Comparison of ENCODE assay signal across 13 cellular contexts in genomic region chr14:31294736-31295398, GRCh38.
"Had no signal": no experiment of that assay in that cellular context is flagged by ENCODE, and none has a peak within 500 bp of the region (broad histone marks: within the 10 kb centered on the region; RNA-seq: fewer than 3 reads in every experiment).

No MANE protein-coding gene starts in this region.

- H3K9me3 ChIP-seq: gastrocnemius medialis, heart right ventricle, lower lobe of right lung, psoas muscle, suprapubic skin had no signal

- ATAC-seq: gastrocnemius medialis, heart right ventricle, left colon, lower lobe of right lung, psoas muscle, sciatic nerve had no signal

- H3K27ac ChIP-seq: gastrocnemius medialis, heart right ventricle, lower lobe of right lung, psoas muscle, suprapubic skin had no signal

- DNase-seq: activated CD4-positive, alpha-beta memory T cell treated with anti-CD3 and anti-CD28 coated beads, Interleukin-2, amount 10 ng/mL, durations not matched to agents 7 days and 5 days; activated CD4-positive, alpha-beta T cell treated with anti-CD3 and anti-CD28 coated beads for 4 hours; activated effector memory CD4-positive, alpha-beta T cell treated with Interleukin-2 at 50 U/mL for 16 hours; activated T-cell treated with anti-CD3 and anti-CD28 coated beads, Interleukin-2, amount 50 U/mL, for 24 hours; cortex of kidney; effector memory CD4-positive, alpha-beta T cell; gastrocnemius medialis; heart right ventricle; left colon; lower lobe of right lung; psoas muscle had no signal

- H3K4me1 ChIP-seq: lower lobe of right lung, suprapubic skin had no signal

- H3K27me3 ChIP-seq: gastrocnemius medialis, heart right ventricle, suprapubic skin had no signal

- H3K4me3 ChIP-seq: gastrocnemius medialis, heart right ventricle, lower lobe of right lung, psoas muscle, suprapubic skin had no signal
